In genomic region chr13:77449265-77449664, GRCh38 we compare ENCODE assay signal across 18 cellular contexts.
DNase-seq lines count a peak whose midpoint lies in the region; ATAC-seq and TF ChIP-seq lines count a peak whose summit lies in the region.
"Had no signal": no experiment of that assay in that cellular context is flagged by ENCODE, and none has a peak within 500 bp of the region (broad histone marks: within the 10 kb centered on the region; RNA-seq: fewer than 3 reads in every experiment).

No MANE protein-coding gene starts in this region.

- H3K4me3 Mint-ChIP-seq in dendritic cell treated with granulocyte-macrophage colony-stimulating factor and Interleukin-4, amounts not matched to agents 40 ng/mL and 50 ng/mL, for 4 days, result no peak overlapping the region
- H3K4me3 Mint-ChIP-seq: CD4-positive, CD25-positive, alpha-beta regulatory T cell; CD8-positive, alpha-beta T cell had no signal

- no peaks in the 10 kb centered on the region for H3K9me3 ChIP-seq in gastroesophageal sphincter
- H3K9me3 ChIP-seq: BLaER1, Caco-2, HAP-1 had no signal

- H3K27me3 Mint-ChIP-seq in dendritic cell treated with granulocyte-macrophage colony-stimulating factor and Interleukin-4, amounts not matched to agents 40 ng/mL and 50 ng/mL, for 4 days, result no peaks in the 10 kb centered on the region

- no peaks in the 10 kb centered on the region for H3K36me3 Mint-ChIP-seq in dendritic cell treated with granulocyte-macrophage colony-stimulating factor and Interleukin-4, amounts not matched to agents 40 ng/mL and 50 ng/mL, for 4 days (ENCODE audit: low read depth)
- H3K36me3 Mint-ChIP-seq: CD4-positive, CD25-positive, alpha-beta regulatory T cell; CD8-positive, alpha-beta T cell had no signal

- TF ChIP-seq CTCF in gastroesophageal sphincter (IDR thresholded peaks at IDR 0.05), result no peak

- 49 to 58% methylated on average over 2 of the region's 2 CpGs for WGBS in gastroesophageal sphincter (ENCODE audit: low coverage in 1 of 2), 2 donors

- DNase-seq in OCI-M1 (lab: John Stamatoyannopoulos, UW) (peak; percentile 26), ecto neural progenitor cell (ENCODE audit: low spot score) (no peak), NCI-H2171 treated with DMSO at 0.1 percent for 48 hours (lab: John Stamatoyannopoulos, UW) (no peak)
- DNase-seq: Caco-2; CD4-positive, CD25-positive, alpha-beta regulatory T cell; CD8-positive, alpha-beta T cell; DMS 273 treated with DMSO at 0.1 percent for 48 hours; DMS79; EL; GDM1; GOT3 had no signal

- no peaks in the 10 kb centered on the region for H3K36me3 ChIP-seq in gastroesophageal sphincter
- H3K36me3 ChIP-seq: BLaER1, HAP-1 had no signal

- no peak overlapping the region for H3K27ac ChIP-seq in gastroesophageal sphincter
- H3K27ac ChIP-seq: BLaER1, C4-2B had no signal

- H3K27me3 ChIP-seq in gastroesophageal sphincter, result no peaks in the 10 kb centered on the region
- H3K27me3 ChIP-seq: BLaER1 had no signal

- no peaks in the 10 kb centered on the region for H3K4me1 ChIP-seq in gastroesophageal sphincter
- H3K4me1 ChIP-seq: BLaER1, Caco-2, HAP-1 had no signal

- TF ChIP-seq POLR2A in gastroesophageal sphincter (IDR thresholded peaks at IDR 0.05), result no peak

- H3K4me1 Mint-ChIP-seq in dendritic cell treated with granulocyte-macrophage colony-stimulating factor and Interleukin-4, amounts not matched to agents 40 ng/mL and 50 ng/mL, for 4 days (ENCODE audit: low read depth), result peaks cover 18% of the 10 kb centered on the region

- H3K27ac Mint-ChIP-seq in dendritic cell treated with granulocyte-macrophage colony-stimulating factor and Interleukin-4, amounts not matched to agents 40 ng/mL and 50 ng/mL, for 4 days, result peak overlapping the region; percentile 56
- H3K27ac Mint-ChIP-seq: CD4-positive, CD25-positive, alpha-beta regulatory T cell; CD8-positive, alpha-beta T cell had no signal

- no peak for TF ChIP-seq EP300 in Ishikawa (IDR thresholded peaks at IDR 0.05; ENCODE audit: borderline replicate concordance)
- no peak for TF ChIP-seq EP300 in gastroesophageal sphincter (IDR thresholded peaks at IDR 0.05)

- ATAC-seq in gastroesophageal sphincter (no peak), GM21825 (IDR thresholded peaks at IDR 0.05; ENCODE audit: unreplicated experiment) (no peak)
- ATAC-seq: CD8-positive, alpha-beta T cell had no signal

- H3K4me3 ChIP-seq in gastroesophageal sphincter, result no peak overlapping the region
- H3K4me3 ChIP-seq: BLaER1, HAP-1 had no signal

- intact Hi-C loops in dendritic cell treated with granulocyte-macrophage colony-stimulating factor and Interleukin-4, amounts not matched to agents 40 ng/mL and 50 ng/mL, for 4 days (cut with micrococcal nuclease), result no loop called here

- H3K9me3 Mint-ChIP-seq in dendritic cell treated with granulocyte-macrophage colony-stimulating factor and Interleukin-4, amounts not matched to agents 40 ng/mL and 50 ng/mL, for 4 days, result no peaks in the 10 kb centered on the region
- H3K9me3 Mint-ChIP-seq: CD8-positive, alpha-beta T cell had no signal

- TF ChIP-seq RAD21 in Ishikawa (IDR thresholded peaks at IDR 0.05; ENCODE audit: low read depth), result no peak

TF ChIP-seq in Ishikawa, 13 proteins besides CTCF, POLR2A, EP300 and RAD21:
- TF ChIP-seq NFIC (IDR thresholded peaks at IDR 0.05), result peak; percentile 30; the same call in 1 of the 2 replicates
- TF ChIP-seq, protein P1, sequence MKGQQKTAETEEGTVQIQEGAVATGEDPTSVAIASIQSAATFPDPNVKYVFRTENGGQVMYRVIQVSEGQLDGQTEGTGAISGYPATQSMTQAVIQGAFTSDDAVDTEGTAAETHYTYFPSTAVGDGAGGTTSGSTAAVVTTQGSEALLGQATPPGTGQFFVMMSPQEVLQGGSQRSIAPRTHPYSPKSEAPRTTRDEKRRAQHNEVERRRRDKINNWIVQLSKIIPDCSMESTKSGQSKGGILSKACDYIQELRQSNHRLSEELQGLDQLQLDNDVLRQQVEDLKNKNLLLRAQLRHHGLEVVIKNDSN (IDR thresholded peaks at IDR 0.05), result no peak
